23 cellular contexts compared by ENCODE assay signal in the genomic region with DNA sequence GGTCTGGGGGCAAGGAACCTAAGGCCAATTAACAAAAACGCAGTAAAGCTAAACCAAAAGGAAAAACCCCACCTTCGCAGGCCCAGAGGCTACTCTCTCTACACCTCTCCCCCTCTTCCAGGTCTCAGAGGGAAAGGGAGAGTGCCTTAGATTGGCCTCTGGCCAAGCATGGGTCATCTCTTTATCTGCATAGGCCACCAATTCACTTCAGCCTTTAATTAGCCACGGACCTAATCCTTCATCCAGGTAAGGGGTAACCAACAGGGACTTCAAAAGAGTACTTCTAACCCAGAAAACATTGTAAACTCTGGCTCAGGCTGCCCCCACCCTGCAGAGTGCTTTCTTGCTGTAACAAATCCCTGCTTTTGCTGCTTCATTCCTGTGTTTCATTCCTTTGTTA. TPM values are rescaled to one million over a fixed set of nuclear protein-coding genes. Genes with fewer than 3 reads are reported as not detected.
"Had no signal": no experiment of that assay in that cellular context is flagged by ENCODE, and none has a peak within 500 bp of the region (broad histone marks: within the 10 kb centered on the region; RNA-seq: fewer than 3 reads in every experiment).

No MANE protein-coding gene starts in this region.

- H3K9me3 ChIP-seq: esophagus squamous epithelium, lower lobe of right lung, neutrophil, pancreas, right lobe of liver, thoracic aorta, tibial nerve, upper lobe of left lung had no signal

- H3K27me3 ChIP-seq: esophagus squamous epithelium, neutrophil, pancreas, right lobe of liver, tibial nerve, upper lobe of left lung had no signal

- H3K4me1 ChIP-seq: lower lobe of right lung, pancreas, right lobe of liver, tibial nerve, upper lobe of left lung had no signal

- H3K27me3 Mint-ChIP-seq: stimulated activated naive B cell treated with anti-CD40 and anti-IgM and Interleukin-4, amounts not matched to agents 10 μg/mL and 1 μg/mL and 100 μg/mL, for 72 hours; stimulated activated naive CD8-positive, alpha-beta T cell treated with anti-CD3 and anti-CD28 coated beads, Interleukin-15, Interleukin-2, amounts not matched to agents 100 ng/mL and 50 ng/mL, for 24 hours had no signal

- H3K4me3 Mint-ChIP-seq: effector memory CD8-positive, alpha-beta T cell; immature natural killer cell; naive thymus-derived CD8-positive, alpha-beta T cell; stimulated activated naive B cell treated with anti-CD40 and anti-IgM and Interleukin-4, amounts not matched to agents 10 μg/mL and 1 μg/mL and 100 μg/mL, for 72 hours; stimulated activated naive CD8-positive, alpha-beta T cell treated with anti-CD3 and anti-CD28 coated beads, Interleukin-15, Interleukin-2, amounts not matched to agents 100 ng/mL and 50 ng/mL, for 24 hours had no signal

- H3K27ac ChIP-seq: esophagus squamous epithelium, lower lobe of right lung, neutrophil, pancreas, right lobe of liver, thoracic aorta, tibial nerve, upper lobe of left lung had no signal

- DNase-seq: cortex of kidney; effector memory CD8-positive, alpha-beta T cell; erythroblast; esophagus squamous epithelium; foreskin melanocyte; hypothalamus; immature natural killer cell; left ventricle myocardium superior; lower lobe of right lung; naive thymus-derived CD8-positive, alpha-beta T cell; pancreas; right lobe of liver; small intestine; stimulated activated CD4-positive, alpha-beta T cell treated with anti-CD3 and anti-CD28 coated beads, Interleukin-15, amount 100 ng/mL, for 24 hours; stimulated activated CD4-positive, alpha-beta T cell treated with anti-CD3 and anti-CD28 coated beads, Interleukin-2, amount 100 ng/mL, for 48 hours; stimulated activated naive B cell treated with anti-CD40 and anti-IgM and Interleukin-4, amounts not matched to agents 10 μg/mL and 1 μg/mL and 100 μg/mL, for 72 hours; upper lobe of left lung had no signal

- H3K9me3 Mint-ChIP-seq: effector memory CD8-positive, alpha-beta T cell; immature natural killer cell; naive thymus-derived CD8-positive, alpha-beta T cell; stimulated activated naive B cell treated with anti-CD40 and anti-IgM and Interleukin-4, amounts not matched to agents 10 μg/mL and 1 μg/mL and 100 μg/mL, for 72 hours; stimulated activated naive CD8-positive, alpha-beta T cell treated with anti-CD3 and anti-CD28 coated beads, Interleukin-15, Interleukin-2, amounts not matched to agents 100 ng/mL and 50 ng/mL, for 24 hours had no signal

- H3K4me1 Mint-ChIP-seq: immature natural killer cell; naive thymus-derived CD8-positive, alpha-beta T cell; stimulated activated naive B cell treated with anti-CD40 and anti-IgM and Interleukin-4, amounts not matched to agents 10 μg/mL and 1 μg/mL and 100 μg/mL, for 72 hours had no signal

- H3K27ac Mint-ChIP-seq: effector memory CD8-positive, alpha-beta T cell; immature natural killer cell; stimulated activated naive B cell treated with anti-CD40 and anti-IgM and Interleukin-4, amounts not matched to agents 10 μg/mL and 1 μg/mL and 100 μg/mL, for 72 hours; stimulated activated naive CD8-positive, alpha-beta T cell treated with anti-CD3 and anti-CD28 coated beads, Interleukin-15, Interleukin-2, amounts not matched to agents 100 ng/mL and 50 ng/mL, for 24 hours had no signal

- H3K36me3 Mint-ChIP-seq: immature natural killer cell; naive thymus-derived CD8-positive, alpha-beta T cell; stimulated activated naive B cell treated with anti-CD40 and anti-IgM and Interleukin-4, amounts not matched to agents 10 μg/mL and 1 μg/mL and 100 μg/mL, for 72 hours had no signal

RNA-seq across cellular contexts. Expression of gene VSTM5, which starts 9.4 kb away (rescaled TPM):
- total RNA-seq: left ventricle myocardium superior; lower lobe of right lung; mesenteric fat pad; myocyte; naive thymus-derived CD8-positive, alpha-beta T cell; right lobe of liver; thoracic aorta had no signal
